22 cellular contexts compared by ENCODE assay signal in genomic region chr5:43530648-43531047, GRCh38. TPM values are rescaled to one million over a fixed set of nuclear protein-coding genes. Genes with fewer than 3 reads are reported as not detected.
"Had no signal": no experiment of that assay in that cellular context is flagged by ENCODE, and none has a peak within 500 bp of the region (broad histone marks: within the 10 kb centered on the region; RNA-seq: fewer than 3 reads in every experiment).

No MANE protein-coding gene starts in this region.

- H3K27ac ChIP-seq: coronary artery, left lung, skin epidermis, tibial artery, vagina had no signal

- H3K4me3 ChIP-seq: coronary artery, left lung, skin epidermis, tibial artery, vagina had no signal

- DNase-seq: activated B cell treated with CpG ODN at 0.5 μM for 24 hours; activated CD4-positive, alpha-beta T cell treated with anti-CD3 and anti-CD28 coated beads for 48 hours; activated CD8-positive, alpha-beta memory T cell treated with anti-CD3 and anti-CD28 coated beads, Interleukin-2, amount 50 U/mL, for 4 hours; activated CD8-positive, alpha-beta T cell treated with anti-CD3 and anti-CD28 coated beads, Interleukin-2, amount 10 ng/mL, durations not matched to agents 7 days and 5 days; activated gamma-delta T cell treated with Interleukin-2 at 50 U/mL for 16 hours; activated naive CD8-positive, alpha-beta T cell treated with anti-CD3 and anti-CD28 coated beads, Interleukin-2, amount 10 ng/mL, durations not matched to agents 7 days and 5 days; activated T-cell treated with anti-CD3 and anti-CD28 coated beads, Interleukin-2, amount 50 U/mL, for 72 hours; central memory CD4-positive, alpha-beta T cell; effector CD8-positive, alpha-beta T cell; foreskin fibroblast; hippocampal formation; kidney; left lung; mammary epithelial cell; natural killer cell; retina; stimulated activated CD4-positive, alpha-beta T cell treated with anti-CD3 and anti-CD28 coated beads, Interleukin-4, amount 100 ng/mL, for 24 hours; stimulated activated naive CD4-positive, alpha-beta T cell; tibial artery had no signal

- H3K9me3 ChIP-seq: left lung, tibial artery, vagina had no signal

- ATAC-seq: activated CD8-positive, alpha-beta T cell treated with anti-CD3 and anti-CD28 coated beads, Interleukin-2, amount 10 ng/mL, durations not matched to agents 7 days and 5 days; activated T-cell treated with anti-CD3 and anti-CD28 coated beads, Interleukin-2, amount 50 U/mL, for 72 hours; left lung; natural killer cell had no signal

- H3K27me3 ChIP-seq: left lung, tibial artery, vagina had no signal

- H3K4me1 ChIP-seq: left lung, tibial artery, vagina had no signal

RNA-seq across cellular contexts. Expression of gene C5orf34, which starts 15.7 kb away (rescaled TPM):
- total RNA-seq: vagina had no signal
